ENCODE assay signal across 2 cellular contexts in the genomic region with DNA sequence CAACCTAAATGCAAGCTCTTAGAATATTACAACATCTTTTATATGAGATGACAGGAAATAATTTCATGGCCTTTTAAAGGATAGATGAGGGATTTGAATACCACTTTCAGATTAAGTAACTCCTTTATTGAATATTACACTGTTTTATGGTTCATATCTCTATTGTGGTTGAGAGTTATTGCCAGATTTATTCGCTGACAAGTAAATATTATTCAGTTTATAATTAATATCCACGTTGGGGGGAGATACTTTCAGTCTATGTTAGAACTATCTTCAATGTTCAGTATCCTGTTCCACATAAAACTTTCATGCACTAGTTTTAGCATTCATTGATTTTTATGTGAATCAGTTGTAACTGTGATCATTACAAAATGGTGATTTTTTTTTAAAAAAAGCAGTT. TPM values are rescaled to one million over a fixed set of nuclear protein-coding genes. Genes with fewer than 3 reads are reported as not detected.
"Had no signal": no experiment of that assay in that cellular context is flagged by ENCODE, and none has a peak within 500 bp of the region (broad histone marks: within the 10 kb centered on the region; RNA-seq: fewer than 3 reads in every experiment).

No MANE protein-coding gene starts in this region.

RNA-seq across cellular contexts. Expression of a gene that starts 32.4 kb away (rescaled TPM):
- total RNA-seq: G401, GM12878 had no signal
- polyA plus RNA-seq: GM12878 had no signal
